ENCODE assay signal across 21 cellular contexts in genomic region chr18:77093067-77093430, GRCh38. TPM values are rescaled to one million over a fixed set of nuclear protein-coding genes. Genes with fewer than 3 reads are reported as not detected.
DNase-seq lines count a peak whose midpoint lies in the region; ATAC-seq and TF ChIP-seq lines count a peak whose summit lies in the region.
"Had no signal": no experiment of that assay in that cellular context is flagged by ENCODE, and none has a peak within 500 bp of the region (broad histone marks: within the 10 kb centered on the region; RNA-seq: fewer than 3 reads in every experiment).

No MANE protein-coding gene starts in this region.

- 0 out of 22 replicates have a peak overlapping the region, but pooled peaks of 2 of the 11 experiments have one; percentile 12 to 16 for H3K9ac ChIP-seq in BLaER1 treated with 17β-estradiol and CSF1 and Interleukin-3, amounts not matched to agents 10 nM and 100 nM
- no peak overlapping the region for H3K9ac ChIP-seq in parathyroid adenoma
- H3K9ac ChIP-seq: GM23248, SK-N-SH had no signal

- no peak overlapping the region for H3K4me3 ChIP-seq in BLaER1 treated with 17β-estradiol and CSF1 and Interleukin-3, amounts not matched to agents 10 nM and 100 nM
- H3K4me3 ChIP-seq in CD8-positive, alpha-beta T cell (ENCODE audit: low read depth, low read length) = no peak overlapping the region
- H3K4me3 ChIP-seq in parathyroid adenoma (ENCODE audit: low read depth, low read length) (peak overlapping the region; percentile 30), PC-9 (no peak overlapping the region)
- H3K4me3 ChIP-seq: GM23248, Peyer's patch had no signal

- DNase-seq in CD8-positive, alpha-beta T cell = no peak
- no peak for DNase-seq in T-helper 17 cell
- DNase-seq in PC-9 = no peak
- DNase-seq in activated CD4-positive, alpha-beta T cell treated with anti-CD3 and anti-CD28 coated beads, Interleukin-2, amount 10 ng/mL, durations not matched to agents 7 days and 5 days = no peak
- DNase-seq: ACHN, AML-193, DMS53, GM23248, IMR-90, NCI-H1105, NCI-H2029 treated with DMSO at 0.1 percent for 48 hours, NCI-H510A treated with DMSO at 0.1 percent for 48 hours, NCI-H82, Peyer's patch, SHP77, SK-N-SH had no signal

- ATAC-seq in CD8-positive, alpha-beta T cell = no peak
- ATAC-seq in T-helper 17 cell (no peak), GM18858 (IDR thresholded peaks at IDR 0.05; ENCODE audit: unreplicated experiment) (no peak)
- ATAC-seq in activated T-helper 17 cell treated with anti-CD3 and anti-CD28 coated beads, Interleukin-2, amount 50 U/mL, for 72 hours (replicated peaks) = no peak
- ATAC-seq: HCT116 had no signal

- H2AFZ ChIP-seq in parathyroid adenoma (no peak overlapping the region), PC-9 (no peak overlapping the region)
- H2AFZ ChIP-seq: GM23248 had no signal

- peaks cover 37% of the 10 kb centered on the region for H3F3A ChIP-seq in PC-9 (ENCODE audit: insufficient read depth, low read depth)

- TF ChIP-seq CTCF in CD8-positive, alpha-beta T cell (IDR thresholded peaks at IDR 0.05) = no peak
- TF ChIP-seq CTCF in parathyroid adenoma (IDR thresholded peaks at IDR 0.05) = no peak
- TF ChIP-seq CTCF in PC-9 (conservative IDR thresholded peaks at IDR 0.05) = no peak

- no peak overlapping the region for H3K4me2 ChIP-seq in BLaER1 treated with 17β-estradiol and CSF1 and Interleukin-3, amounts not matched to agents 10 nM and 100 nM
- H3K4me2 ChIP-seq in parathyroid adenoma (ENCODE audit: low read length) (peak overlapping the region; percentile 2), PC-9 (no peak overlapping the region)
- H3K4me2 ChIP-seq: SK-N-SH had no signal

- no TSS peak for BruUV-seq in PC-9 (replicated peaks; lab: Mats Ljungman, UMichigan)

- no peaks in the 10 kb centered on the region for H3K9me2 ChIP-seq in PC-9 (ENCODE audit: insufficient read depth)
- H3K9me2 ChIP-seq: SK-N-SH had no signal

- peaks cover 67% of the 10 kb centered on the region for H3K36me3 Mint-ChIP-seq in CD8-positive, alpha-beta T cell
- H3K36me3 Mint-ChIP-seq in T-helper 17 cell (ENCODE audit: low read depth) = peaks cover 5% of the 10 kb centered on the region
- H3K36me3 Mint-ChIP-seq in activated T-helper 17 cell treated with anti-CD3 and anti-CD28 coated beads, Interleukin-2, amount 50 U/mL, for 72 hours (ENCODE audit: low read depth) = peaks cover 80% of the 10 kb centered on the region
- H3K36me3 Mint-ChIP-seq in activated CD4-positive, alpha-beta T cell treated with anti-CD3 and anti-CD28 coated beads, Interleukin-2, amount 10 ng/mL, durations not matched to agents 7 days and 5 days (ENCODE audit: low read depth) = peaks cover 61% of the 10 kb centered on the region

- no peaks in the 10 kb centered on the region for H3K27me3 Mint-ChIP-seq in CD8-positive, alpha-beta T cell (ENCODE audit: low read depth)
- no peaks in the 10 kb centered on the region for H3K27me3 Mint-ChIP-seq in T-helper 17 cell
- H3K27me3 Mint-ChIP-seq in activated T-helper 17 cell treated with anti-CD3 and anti-CD28 coated beads, Interleukin-2, amount 50 U/mL, for 72 hours = no peaks in the 10 kb centered on the region
- H3K27me3 Mint-ChIP-seq in activated CD4-positive, alpha-beta T cell treated with anti-CD3 and anti-CD28 coated beads, Interleukin-2, amount 10 ng/mL, durations not matched to agents 7 days and 5 days = no peaks in the 10 kb centered on the region

- H3K79me2 ChIP-seq in parathyroid adenoma = peaks cover 67% of the 10 kb centered on the region
- peaks cover 74% of the 10 kb centered on the region for H3K79me2 ChIP-seq in PC-9 (ENCODE audit: low read depth)

- H3K27ac ChIP-seq in BLaER1 treated with 17β-estradiol and CSF1 and Interleukin-3, amounts not matched to agents 10 nM and 100 nM = peak overlapping the region in 7 of 11 experiments; percentile 8 to 53 (median 40); a peak in 11 of 22 replicates
- H3K27ac ChIP-seq in CD8-positive, alpha-beta T cell (ENCODE audit: low read depth, low read length) = no peak overlapping the region
- peak overlapping the region; percentile 52 for H3K27ac ChIP-seq in parathyroid adenoma
- no peak overlapping the region for H3K27ac ChIP-seq in PC-9
- H3K27ac ChIP-seq: GM23248, Peyer's patch had no signal

- H3K27me3 ChIP-seq in BLaER1 treated with 17β-estradiol and CSF1 and Interleukin-3, amounts not matched to agents 10 nM and 100 nM = no peaks in the 10 kb centered on the region
- H3K27me3 ChIP-seq in CD8-positive, alpha-beta T cell (ENCODE audit: insufficient read depth, low read length) = no peaks in the 10 kb centered on the region
- H3K27me3 ChIP-seq in parathyroid adenoma (ENCODE audit: control insufficient read depth, insufficient read depth, low read length) = no peaks in the 10 kb centered on the region
- H3K27me3 ChIP-seq in PC-9 (ENCODE audit: insufficient read depth, low read depth) = no peaks in the 10 kb centered on the region
- H3K27me3 ChIP-seq: Peyer's patch had no signal

- H3K9me3 ChIP-seq in BLaER1 treated with 17β-estradiol and CSF1 and Interleukin-3, amounts not matched to agents 10 nM and 100 nM (replicated peaks in 1 of 11) = peaks cover 0 to 18% (median 13%) of the 10 kb centered on the region in 11 experiments; a peak in 16 of 22 replicates
- H3K9me3 ChIP-seq in CD8-positive, alpha-beta T cell (ENCODE audit: low read length) = no peaks in the 10 kb centered on the region
- H3K9me3 ChIP-seq in T-helper 17 cell (ENCODE audit: control insufficient read depth, low read length, poor library complexity, severe bottlenecking) (no peaks in the 10 kb centered on the region), parathyroid adenoma (ENCODE audit: control insufficient read depth, low read length) (no peaks in the 10 kb centered on the region), PC-9 (ENCODE audit: insufficient read depth, low read depth) (no peaks in the 10 kb centered on the region)
- H3K9me3 ChIP-seq: Peyer's patch, SK-N-SH had no signal

- H3K9me3 Mint-ChIP-seq in CD8-positive, alpha-beta T cell = no peaks in the 10 kb centered on the region
- no peaks in the 10 kb centered on the region for H3K9me3 Mint-ChIP-seq in activated T-helper 17 cell treated with anti-CD3 and anti-CD28 coated beads, Interleukin-2, amount 50 U/mL, for 72 hours
- H3K9me3 Mint-ChIP-seq in activated CD4-positive, alpha-beta T cell treated with anti-CD3 and anti-CD28 coated beads, Interleukin-2, amount 10 ng/mL, durations not matched to agents 7 days and 5 days = no peaks in the 10 kb centered on the region

- POLR2A ChIA-PET in CD8-positive, alpha-beta T cell (lab: Charles Lee) = interaction anchor here (0.7 kb wide), 1 partner anchor 13 kb away, joined by 4 read pairs; no protein-coding TSS in a partner anchor
- POLR2A ChIA-PET in PC-9 (lab: Charles Lee; ENCODE audit: unreplicated experiment) = no interaction called here
- POLR2A ChIA-PET in activated CD4-positive, alpha-beta T cell treated with anti-CD3 and anti-CD28 coated beads, Interleukin-2, amount 10 ng/mL, durations not matched to agents 7 days and 5 days (lab: Charles Lee) = no interaction called here

- no peak overlapping the region for H3K4me3 Mint-ChIP-seq in CD8-positive, alpha-beta T cell
- no peak overlapping the region for H3K4me3 Mint-ChIP-seq in T-helper 17 cell
- no peak overlapping the region for H3K4me3 Mint-ChIP-seq in activated T-helper 17 cell treated with anti-CD3 and anti-CD28 coated beads, Interleukin-2, amount 50 U/mL, for 72 hours
- no peak overlapping the region for H3K4me3 Mint-ChIP-seq in activated CD4-positive, alpha-beta T cell treated with anti-CD3 and anti-CD28 coated beads, Interleukin-2, amount 10 ng/mL, durations not matched to agents 7 days and 5 days

- H3K36me3 ChIP-seq in BLaER1 treated with 17β-estradiol and CSF1 and Interleukin-3, amounts not matched to agents 10 nM and 100 nM = peaks cover 80 to 96% (median 88%) of the 10 kb centered on the region in 11 experiments
- peaks cover 16% of the 10 kb centered on the region for H3K36me3 ChIP-seq in CD8-positive, alpha-beta T cell (ENCODE audit: insufficient read depth, low read length)
- H3K36me3 ChIP-seq in parathyroid adenoma (ENCODE audit: control insufficient read depth, insufficient read depth, low read length) = no peaks in the 10 kb centered on the region
- peaks cover 8% of the 10 kb centered on the region for H3K36me3 ChIP-seq in PC-9 (ENCODE audit: low read depth)

- peak overlapping the region; percentile 29 for H3K27ac Mint-ChIP-seq in CD8-positive, alpha-beta T cell
- peak overlapping the region; percentile 79 for H3K27ac Mint-ChIP-seq in T-helper 17 cell
- no peak overlapping the region for H3K27ac Mint-ChIP-seq in activated T-helper 17 cell treated with anti-CD3 and anti-CD28 coated beads, Interleukin-2, amount 50 U/mL, for 72 hours
- no peak overlapping the region for H3K27ac Mint-ChIP-seq in activated CD4-positive, alpha-beta T cell treated with anti-CD3 and anti-CD28 coated beads, Interleukin-2, amount 10 ng/mL, durations not matched to agents 7 days and 5 days

- CTCF ChIA-PET in CD8-positive, alpha-beta T cell (lab: Charles Lee) = interaction anchor here (1.1 kb wide), 1 partner anchor 25 kb away, joined by 3 read pairs; no protein-coding TSS in a partner anchor
- CTCF ChIA-PET in PC-9 (lab: Charles Lee) = no interaction called here
- CTCF ChIA-PET in activated CD4-positive, alpha-beta T cell treated with anti-CD3 and anti-CD28 coated beads, Interleukin-2, amount 10 ng/mL, durations not matched to agents 7 days and 5 days (lab: Charles Lee) = interaction anchor here (0.6 kb wide), 1 partner anchor 205 kb away, joined by 3 read pairs; no protein-coding TSS in a partner anchor

- intact Hi-C loops in CD8-positive, alpha-beta T cell (cut with DNase I, micrococcal nuclease) = no loop called here
- intact Hi-C loops in PC-9 (cut with micrococcal nuclease; ENCODE audit: unreplicated experiment) = no loop called here

- peaks cover 81% of the 10 kb centered on the region for H3K4me1 Mint-ChIP-seq in CD8-positive, alpha-beta T cell (ENCODE audit: low read depth)
- H3K4me1 Mint-ChIP-seq in T-helper 17 cell = peaks cover 47% of the 10 kb centered on the region
- peaks cover 38% of the 10 kb centered on the region for H3K4me1 Mint-ChIP-seq in activated T-helper 17 cell treated with anti-CD3 and anti-CD28 coated beads, Interleukin-2, amount 50 U/mL, for 72 hours
- H3K4me1 Mint-ChIP-seq in activated CD4-positive, alpha-beta T cell treated with anti-CD3 and anti-CD28 coated beads, Interleukin-2, amount 10 ng/mL, durations not matched to agents 7 days and 5 days = peaks cover 67% of the 10 kb centered on the region

- H3K4me1 ChIP-seq in BLaER1 treated with 17β-estradiol and CSF1 and Interleukin-3, amounts not matched to agents 10 nM and 100 nM = peaks cover 34 to 55% (median 40%) of the 10 kb centered on the region in 10 experiments
- H3K4me1 ChIP-seq in CD8-positive, alpha-beta T cell (ENCODE audit: insufficient read depth, low read length) = peaks cover 63% of the 10 kb centered on the region
- H3K4me1 ChIP-seq in parathyroid adenoma (peaks cover 43% of the 10 kb centered on the region), PC-9 (replicated peaks; ENCODE audit: insufficient read depth) (peaks cover 47% of the 10 kb centered on the region)

- H4K20me1 ChIP-seq in BLaER1 treated with 17β-estradiol and CSF1 and Interleukin-3, amounts not matched to agents 10 nM and 100 nM = peaks cover 29 to 88% (median 55%) of the 10 kb centered on the region in 11 experiments; a peak in 21 of 22 replicates
- H4K20me1 ChIP-seq in PC-9 (ENCODE audit: insufficient read depth) = 0 out of 2 replicates have a peak, but pooled peaks cover 4% of the 10 kb centered on the region

RNA-seq across cellular contexts. Expression of gene MBP, which starts 39.5 kb away (rescaled TPM):
- total RNA-seq in CD8-positive, alpha-beta T cell = 10 to 100 TPM; 67.9 to 70.7 TPM
- total RNA-seq in T-helper 17 cell = 100 to 1,000 TPM in 1 of 2 donors, 10 to 100 TPM in 1; 97.7 to 127 TPM
- total RNA-seq in PC-9 (2021) = 37.9 and 44.4 TPM in 2 replicates
- 10 to 100 TPM; 55.7 to 66.5 TPM for total RNA-seq in activated T-helper 17 cell treated with anti-CD3 and anti-CD28 coated beads, Interleukin-2, amount 50 U/mL, for 72 hours
- total RNA-seq in activated CD4-positive, alpha-beta T cell treated with anti-CD3 and anti-CD28 coated beads, Interleukin-2, amount 10 ng/mL, durations not matched to agents 7 days and 5 days = 100 to 1,000 TPM; 111 to 133 TPM

Comparison
In these comparisons a context has a peak if more than half of its experiments do, and no peak if none do; other contexts are left out.
1. H3K27ac ChIP-seq: peak in BLaER1 treated with 17β-estradiol and CSF1 and Interleukin-3, amounts not matched to agents 10 nM and 100 nM (7 of 11) and parathyroid adenoma (single experiment); none in CD8-positive, alpha-beta T cell (single experiment) and PC-9 (single experiment).
2. H3K27ac Mint-ChIP-seq: peak in CD8-positive, alpha-beta T cell (single experiment) and T-helper 17 cell (single experiment); none in activated T-helper 17 cell treated with anti-CD3 and anti-CD28 coated beads, Interleukin-2, amount 50 U/mL, for 72 hours (single experiment) and activated CD4-positive, alpha-beta T cell treated with anti-CD3 and anti-CD28 coated beads, Interleukin-2, amount 10 ng/mL, durations not matched to agents 7 days and 5 days (single experiment).